Comparison of ENCODE assay signal across 25 cellular contexts in the genomic region with DNA sequence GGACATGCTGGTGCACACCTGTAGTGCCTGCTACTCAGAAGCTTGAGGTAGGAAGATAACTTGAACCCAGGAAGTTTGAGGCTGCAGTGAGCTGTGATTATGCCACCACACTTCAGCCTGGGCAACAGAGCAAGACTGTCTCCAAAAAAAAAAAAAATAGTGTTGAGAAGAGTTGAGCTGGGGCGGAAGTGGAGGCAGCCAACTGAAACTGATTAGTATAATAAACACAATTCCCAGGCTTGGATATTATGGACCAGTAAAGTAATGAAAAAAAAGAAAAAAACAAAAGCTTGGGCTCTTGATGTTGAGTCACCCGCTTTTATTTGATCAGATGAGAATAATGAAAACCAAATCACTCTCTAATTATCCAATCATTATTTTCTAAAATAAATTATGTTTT. TPM values are rescaled to one million over a fixed set of nuclear protein-coding genes. Genes with fewer than 3 reads are reported as not detected.
"Had no signal": no experiment of that assay in that cellular context is flagged by ENCODE, and none has a peak within 500 bp of the region (broad histone marks: within the 10 kb centered on the region; RNA-seq: fewer than 3 reads in every experiment).

No MANE protein-coding gene starts in this region.

- H3K27me3 Mint-ChIP-seq: type B pancreatic cell had no signal

- H3K9me3 ChIP-seq: breast epithelium, sigmoid colon, vagina had no signal

- H3K36me3 Mint-ChIP-seq: activated naive CD8-positive, alpha-beta T cell treated with anti-CD3 and anti-CD28 coated beads, Interleukin-2, amount 10 ng/mL, durations not matched to agents 7 days and 5 days; immature natural killer cell; stimulated activated naive B cell treated with anti-CD40 and anti-IgM and Interleukin-4, amounts not matched to agents 10 μg/mL and 1 μg/mL and 100 μg/mL, for 72 hours had no signal

- H3K27me3 ChIP-seq: breast epithelium, hepatocyte, sigmoid colon, vagina had no signal

- H3K4me3 Mint-ChIP-seq: activated CD4-positive, alpha-beta memory T cell treated with anti-CD3 and anti-CD28 coated beads, Interleukin-2, amount 10 ng/mL, durations not matched to agents 7 days and 5 days; activated naive CD4-positive, alpha-beta T cell treated with anti-CD3 and anti-CD28 coated beads for 36 hours; activated naive CD8-positive, alpha-beta T cell treated with anti-CD3 and anti-CD28 coated beads, Interleukin-2, amount 10 ng/mL, durations not matched to agents 7 days and 5 days; activated T-cell treated with anti-CD3 and anti-CD28 coated beads, Interleukin-2, amount 50 U/mL, for 72 hours; central memory CD8-positive, alpha-beta T cell; immature natural killer cell; neural crest cell; stimulated activated naive B cell treated with anti-CD40 and anti-IgM and Interleukin-4, amounts not matched to agents 10 μg/mL and 1 μg/mL and 100 μg/mL, for 72 hours; T-helper 1 cell treated with Interleukin-12 subunit alpha and Interleukin-12 subunit beta and Interleukin-4 antibody, amounts not matched to agents 30 μg/mL and 1 μg/mL, for 36 hours; type B pancreatic cell had no signal

- H3K4me3 ChIP-seq: breast epithelium, hepatocyte, sigmoid colon, smooth muscle cell, vagina had no signal

- H3K4me1 Mint-ChIP-seq: activated CD4-positive, alpha-beta memory T cell treated with anti-CD3 and anti-CD28 coated beads, Interleukin-2, amount 10 ng/mL, durations not matched to agents 7 days and 5 days; activated naive CD8-positive, alpha-beta T cell treated with anti-CD3 and anti-CD28 coated beads, Interleukin-2, amount 10 ng/mL, durations not matched to agents 7 days and 5 days; central memory CD8-positive, alpha-beta T cell; immature natural killer cell; stimulated activated naive B cell treated with anti-CD40 and anti-IgM and Interleukin-4, amounts not matched to agents 10 μg/mL and 1 μg/mL and 100 μg/mL, for 72 hours had no signal

- ATAC-seq: activated T-cell treated with anti-CD3 and anti-CD28 coated beads, Interleukin-2, amount 50 U/mL, for 72 hours; stimulated activated naive B cell treated with anti-CD40 and anti-IgM and Interleukin-4, amounts not matched to agents 10 μg/mL and 1 μg/mL and 100 μg/mL, for 72 hours had no signal

- H3K9me3 Mint-ChIP-seq: activated CD4-positive, alpha-beta memory T cell treated with anti-CD3 and anti-CD28 coated beads, Interleukin-2, amount 10 ng/mL, durations not matched to agents 7 days and 5 days; activated naive CD4-positive, alpha-beta T cell treated with anti-CD3 and anti-CD28 coated beads for 36 hours; activated naive CD8-positive, alpha-beta T cell treated with anti-CD3 and anti-CD28 coated beads, Interleukin-2, amount 10 ng/mL, durations not matched to agents 7 days and 5 days; activated T-cell treated with anti-CD3 and anti-CD28 coated beads, Interleukin-2, amount 50 U/mL, for 72 hours; central memory CD8-positive, alpha-beta T cell; stimulated activated naive B cell treated with anti-CD40 and anti-IgM and Interleukin-4, amounts not matched to agents 10 μg/mL and 1 μg/mL and 100 μg/mL, for 72 hours; T-helper 1 cell treated with Interleukin-12 subunit alpha and Interleukin-12 subunit beta and Interleukin-4 antibody, amounts not matched to agents 30 μg/mL and 1 μg/mL, for 36 hours had no signal

- DNase-seq: activated CD4-positive, alpha-beta memory T cell treated with anti-CD3 and anti-CD28 coated beads, Interleukin-2, amount 10 ng/mL, durations not matched to agents 7 days and 5 days; activated CD4-positive, alpha-beta T cell treated with anti-CD3 and anti-CD28 coated beads for 4 hours; activated CD4-positive, CD25-positive, alpha-beta regulatory T cell; activated effector memory CD4-positive, alpha-beta T cell treated with Interleukin-2 at 50 U/mL for 16 hours; activated naive CD4-positive, alpha-beta T cell treated with anti-CD3 and anti-CD28 coated beads for 36 hours; activated naive CD8-positive, alpha-beta T cell treated with anti-CD3 and anti-CD28 coated beads, Interleukin-2, amount 10 ng/mL, durations not matched to agents 7 days and 5 days; activated T-cell treated with anti-CD3 and anti-CD28 coated beads, Interleukin-2, amount 50 U/mL, for 72 hours; amniotic stem cell; erythroblast; foreskin melanocyte; immature natural killer cell; mesenchymal stem cell; occipital lobe; sigmoid colon; stimulated activated CD4-positive, alpha-beta T cell treated with anti-CD3 and anti-CD28 coated beads, Interleukin-15, amount 100 ng/mL, for 24 hours; stimulated activated CD8-positive, alpha-beta memory T cell treated with anti-CD3 and anti-CD28 coated beads, Interleukin-4, amount 100 ng/mL, for 48 hours; stimulated activated naive B cell treated with anti-CD40 and anti-IgM and Interleukin-4, amounts not matched to agents 10 μg/mL and 1 μg/mL and 100 μg/mL, for 72 hours had no signal

- H3K27ac ChIP-seq: hepatocyte, sigmoid colon, vagina had no signal

- H3K36me3 ChIP-seq: breast epithelium, sigmoid colon, vagina had no signal

- H3K27ac Mint-ChIP-seq: activated CD4-positive, alpha-beta memory T cell treated with anti-CD3 and anti-CD28 coated beads, Interleukin-2, amount 10 ng/mL, durations not matched to agents 7 days and 5 days; activated naive CD4-positive, alpha-beta T cell treated with anti-CD3 and anti-CD28 coated beads for 36 hours; activated naive CD8-positive, alpha-beta T cell treated with anti-CD3 and anti-CD28 coated beads, Interleukin-2, amount 10 ng/mL, durations not matched to agents 7 days and 5 days; activated T-cell treated with anti-CD3 and anti-CD28 coated beads, Interleukin-2, amount 50 U/mL, for 72 hours; immature natural killer cell; stimulated activated naive B cell treated with anti-CD40 and anti-IgM and Interleukin-4, amounts not matched to agents 10 μg/mL and 1 μg/mL and 100 μg/mL, for 72 hours; T-helper 1 cell treated with Interleukin-12 subunit alpha and Interleukin-12 subunit beta and Interleukin-4 antibody, amounts not matched to agents 30 μg/mL and 1 μg/mL, for 36 hours; type B pancreatic cell had no signal

RNA-seq across cellular contexts. Expression of a gene that starts 21.0 kb away (rescaled TPM):
- total RNA-seq: activated CD4-positive, alpha-beta memory T cell treated with anti-CD3 and anti-CD28 coated beads, Interleukin-2, amount 10 ng/mL, durations not matched to agents 7 days and 5 days; activated T-cell treated with anti-CD3 and anti-CD28 coated beads, Interleukin-2, amount 50 U/mL, for 72 hours had no signal
